Comparison of ENCODE assay signal across 1 cellular context in the genomic region with DNA sequence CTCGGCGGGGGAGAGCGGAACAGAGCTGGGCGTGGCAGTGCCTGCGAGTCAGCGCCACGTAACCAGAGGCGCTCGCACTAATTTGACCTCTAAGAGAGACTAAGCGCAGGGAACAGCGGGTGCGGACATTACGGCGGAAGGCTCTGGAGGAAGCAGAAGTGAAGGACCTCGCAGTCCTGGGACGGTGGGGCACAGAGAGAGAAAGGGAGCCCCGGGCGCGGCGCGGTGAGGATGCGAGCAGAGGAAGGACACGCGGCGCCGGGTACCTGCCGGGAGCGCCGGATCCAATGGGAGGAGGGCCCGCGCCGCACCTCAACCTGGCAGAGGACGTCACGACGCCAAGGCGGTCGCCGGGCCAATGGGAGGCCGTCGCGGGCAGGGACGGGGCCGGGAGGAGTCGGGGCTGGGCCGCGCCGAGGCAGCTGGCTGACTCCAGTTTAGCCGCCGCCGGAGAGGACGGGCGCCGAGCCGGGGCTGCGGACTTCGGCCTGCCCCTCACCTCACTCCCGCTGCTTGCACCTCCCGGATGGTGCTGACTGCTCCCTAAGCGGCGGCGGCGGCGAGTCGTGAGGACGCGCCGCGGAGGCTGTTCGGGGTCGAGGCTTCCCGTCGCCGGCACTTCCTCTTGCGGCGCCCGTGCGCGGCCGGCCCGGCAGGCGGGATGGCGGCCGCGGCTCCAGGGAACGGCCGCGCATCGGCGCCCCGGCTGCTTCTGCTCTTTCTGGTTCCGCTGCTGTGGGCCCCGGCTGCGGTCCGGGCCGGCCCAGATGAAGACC.
TF ChIP-seq lines count a peak whose summit lies in the region.

A gene with protein sequence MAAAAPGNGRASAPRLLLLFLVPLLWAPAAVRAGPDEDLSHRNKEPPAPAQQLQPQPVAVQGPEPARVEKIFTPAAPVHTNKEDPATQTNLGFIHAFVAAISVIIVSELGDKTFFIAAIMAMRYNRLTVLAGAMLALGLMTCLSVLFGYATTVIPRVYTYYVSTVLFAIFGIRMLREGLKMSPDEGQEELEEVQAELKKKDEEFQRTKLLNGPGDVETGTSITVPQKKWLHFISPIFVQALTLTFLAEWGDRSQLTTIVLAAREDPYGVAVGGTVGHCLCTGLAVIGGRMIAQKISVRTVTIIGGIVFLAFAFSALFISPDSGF (plus strand): TSS at position 429 of the 776 bp plus-strand sequence. CDS start 233 bp downstream, at position 662.

TF ChIP-seq in HepG2, 621 proteins besides CTCF, POLR2A, EP300 and RAD21 (continued from another document and continues in another):
- TF ChIP-seq, protein P1, sequence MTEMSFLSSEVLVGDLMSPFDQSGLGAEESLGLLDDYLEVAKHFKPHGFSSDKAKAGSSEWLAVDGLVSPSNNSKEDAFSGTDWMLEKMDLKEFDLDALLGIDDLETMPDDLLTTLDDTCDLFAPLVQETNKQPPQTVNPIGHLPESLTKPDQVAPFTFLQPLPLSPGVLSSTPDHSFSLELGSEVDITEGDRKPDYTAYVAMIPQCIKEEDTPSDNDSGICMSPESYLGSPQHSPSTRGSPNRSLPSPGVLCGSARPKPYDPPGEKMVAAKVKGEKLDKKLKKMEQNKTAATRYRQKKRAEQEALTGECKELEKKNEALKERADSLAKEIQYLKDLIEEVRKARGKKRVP (CRISPR knock-in tag; IDR thresholded peaks at IDR 0.05): no peak
- 0 out of 2 replicates have a peak, but pooled peaks have one; percentile 18 for TF ChIP-seq ZNF205 (CRISPR knock-in tag; IDR thresholded peaks at IDR 0.05)
- TF ChIP-seq, protein P2, sequence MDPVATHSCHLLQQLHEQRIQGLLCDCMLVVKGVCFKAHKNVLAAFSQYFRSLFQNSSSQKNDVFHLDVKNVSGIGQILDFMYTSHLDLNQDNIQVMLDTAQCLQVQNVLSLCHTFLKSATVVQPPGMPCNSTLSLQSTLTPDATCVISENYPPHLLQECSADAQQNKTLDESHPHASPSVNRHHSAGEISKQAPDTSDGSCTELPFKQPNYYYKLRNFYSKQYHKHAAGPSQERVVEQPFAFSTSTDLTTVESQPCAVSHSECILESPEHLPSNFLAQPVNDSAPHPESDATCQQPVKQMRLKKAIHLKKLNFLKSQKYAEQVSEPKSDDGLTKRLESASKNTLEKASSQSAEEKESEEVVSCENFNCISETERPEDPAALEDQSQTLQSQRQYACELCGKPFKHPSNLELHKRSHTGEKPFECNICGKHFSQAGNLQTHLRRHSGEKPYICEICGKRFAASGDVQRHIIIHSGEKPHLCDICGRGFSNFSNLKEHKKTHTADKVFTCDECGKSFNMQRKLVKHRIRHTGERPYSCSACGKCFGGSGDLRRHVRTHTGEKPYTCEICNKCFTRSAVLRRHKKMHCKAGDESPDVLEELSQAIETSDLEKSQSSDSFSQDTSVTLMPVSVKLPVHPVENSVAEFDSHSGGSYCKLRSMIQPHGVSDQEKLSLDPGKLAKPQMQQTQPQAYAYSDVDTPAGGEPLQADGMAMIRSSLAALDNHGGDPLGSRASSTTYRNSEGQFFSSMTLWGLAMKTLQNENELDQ (CRISPR knock-in tag; IDR thresholded peaks at IDR 0.05; ENCODE audit: borderline replicate concordance): no peak
- TF ChIP-seq ZZZ3 (CRISPR knock-in tag; IDR thresholded peaks at IDR 0.05; ENCODE audit: borderline replicate concordance): 0 out of 2 replicates have a peak, but pooled peaks have one; percentile 39
- TF ChIP-seq, protein P3, sequence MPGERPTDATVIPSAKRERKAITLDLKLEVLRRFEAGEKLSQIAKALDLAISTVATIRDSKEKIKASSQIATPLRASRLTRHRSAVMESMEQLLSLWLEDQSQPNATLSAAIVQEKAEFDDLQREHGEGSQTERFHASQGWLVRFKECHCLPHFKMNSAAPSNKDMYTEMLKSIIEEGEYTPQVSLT (CRISPR knock-in tag; IDR thresholded peaks at IDR 0.05; ENCODE audit: borderline replicate concordance, low read depth): peak; percentile 60; the same call in 1 of the 2 replicates
- 0 out of 2 replicates have a peak, but pooled peaks have one; percentile 43 for TF ChIP-seq RXRA (CRISPR knock-in tag; IDR thresholded peaks at IDR 0.05)
- TF ChIP-seq ZFP36 (IDR thresholded peaks at IDR 0.05; ENCODE audit: borderline replicate concordance, low read depth, low read length, partially characterized antibody): no peak
- 0 out of 2 replicates have a peak, but pooled peaks have one; percentile 75 for TF ChIP-seq MTF2 (CRISPR knock-in tag; IDR thresholded peaks at IDR 0.05; ENCODE audit: borderline replicate concordance)
- TF ChIP-seq AGO2 (optimal IDR thresholded peaks at IDR 0.05; ENCODE audit: low read depth, low read length): peak; percentile 72
- TF ChIP-seq PITX1 (CRISPR knock-in tag; IDR thresholded peaks at IDR 0.05): peak; percentile 36
- peak; percentile 90; the same call in 1 of the 2 replicates for TF ChIP-seq KLF9 (CRISPR knock-in tag; IDR thresholded peaks at IDR 0.05; ENCODE audit: low read depth)
- TF ChIP-seq LCORL (IDR thresholded peaks at IDR 0.05): no peak
- TF ChIP-seq LCORL (CRISPR knock-in tag; IDR thresholded peaks at IDR 0.05): peak; percentile 83
- no peak for TF ChIP-seq MBD4 (IDR thresholded peaks at IDR 0.05; ENCODE audit: borderline replicate concordance, low read length)
- TF ChIP-seq DMAP1 (CRISPR knock-in tag; IDR thresholded peaks at IDR 0.05): peak; percentile 93
- peak; percentile 65; the same call in 1 of the 2 replicates for TF ChIP-seq ZSCAN20 (CRISPR knock-in tag; IDR thresholded peaks at IDR 0.05; ENCODE audit: borderline replicate concordance)
- TF ChIP-seq, protein P4, sequence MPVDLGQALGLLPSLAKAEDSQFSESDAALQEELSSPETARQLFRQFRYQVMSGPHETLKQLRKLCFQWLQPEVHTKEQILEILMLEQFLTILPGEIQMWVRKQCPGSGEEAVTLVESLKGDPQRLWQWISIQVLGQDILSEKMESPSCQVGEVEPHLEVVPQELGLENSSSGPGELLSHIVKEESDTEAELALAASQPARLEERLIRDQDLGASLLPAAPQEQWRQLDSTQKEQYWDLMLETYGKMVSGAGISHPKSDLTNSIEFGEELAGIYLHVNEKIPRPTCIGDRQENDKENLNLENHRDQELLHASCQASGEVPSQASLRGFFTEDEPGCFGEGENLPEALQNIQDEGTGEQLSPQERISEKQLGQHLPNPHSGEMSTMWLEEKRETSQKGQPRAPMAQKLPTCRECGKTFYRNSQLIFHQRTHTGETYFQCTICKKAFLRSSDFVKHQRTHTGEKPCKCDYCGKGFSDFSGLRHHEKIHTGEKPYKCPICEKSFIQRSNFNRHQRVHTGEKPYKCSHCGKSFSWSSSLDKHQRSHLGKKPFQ (CRISPR knock-in tag; IDR thresholded peaks at IDR 0.05; ENCODE audit: insufficient replicate concordance): peak; percentile 72
- TF ChIP-seq ZNF317 (CRISPR knock-in tag; IDR thresholded peaks at IDR 0.05): peak; percentile 89
- no peak for TF ChIP-seq WIZ (CRISPR knock-in tag; IDR thresholded peaks at IDR 0.05)
- TF ChIP-seq FOXA3 (CRISPR knock-in tag; IDR thresholded peaks at IDR 0.05): peak; percentile 32; the same call in 1 of the 2 replicates
- peak; percentile 64; the same call in 1 of the 2 replicates for TF ChIP-seq ZNF746 (CRISPR knock-in tag; IDR thresholded peaks at IDR 0.05)
- TF ChIP-seq, protein P5, sequence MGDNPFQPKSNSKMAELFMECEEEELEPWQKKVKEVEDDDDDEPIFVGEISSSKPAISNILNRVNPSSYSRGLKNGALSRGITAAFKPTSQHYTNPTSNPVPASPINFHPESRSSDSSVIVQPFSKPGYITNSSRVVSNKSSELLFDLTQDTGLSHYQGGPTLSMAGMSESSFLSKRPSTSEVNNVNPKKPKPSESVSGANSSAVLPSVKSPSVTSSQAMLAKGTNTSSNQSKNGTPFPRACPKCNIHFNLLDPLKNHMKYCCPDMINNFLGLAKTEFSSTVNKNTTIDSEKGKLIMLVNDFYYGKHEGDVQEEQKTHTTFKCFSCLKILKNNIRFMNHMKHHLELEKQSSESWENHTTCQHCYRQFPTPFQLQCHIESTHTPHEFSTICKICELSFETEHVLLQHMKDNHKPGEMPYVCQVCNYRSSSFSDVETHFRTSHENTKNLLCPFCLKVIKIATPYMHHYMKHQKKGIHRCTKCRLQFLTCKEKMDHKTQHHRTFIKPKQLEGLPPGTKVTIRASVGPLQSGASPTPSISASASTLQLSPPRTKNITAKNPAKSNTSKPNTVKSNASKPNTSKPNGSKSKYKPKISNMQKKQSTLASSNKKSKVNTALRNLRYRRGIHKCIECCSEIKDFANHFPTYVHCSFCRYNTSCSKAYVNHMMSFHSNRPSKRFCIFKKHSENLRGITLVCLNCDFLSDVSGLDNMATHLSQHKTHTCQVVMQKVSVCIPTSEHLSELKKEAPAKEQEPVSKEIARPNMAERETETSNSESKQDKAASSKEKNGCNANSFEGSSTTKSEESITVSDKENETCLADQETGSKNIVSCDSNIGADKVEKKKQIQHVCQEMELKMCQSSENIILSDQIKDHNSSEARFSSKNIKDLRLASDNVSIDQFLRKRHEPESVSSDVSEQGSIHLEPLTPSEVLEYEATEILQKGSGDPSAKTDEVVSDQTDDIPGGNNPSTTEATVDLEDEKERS (CRISPR knock-in tag; IDR thresholded peaks at IDR 0.05): peak; percentile 88; the same call in 1 of the 2 replicates
- peak; percentile 84; the same call in 1 of the 2 replicates for TF ChIP-seq ZNF547 (CRISPR knock-in tag; IDR thresholded peaks at IDR 0.05)
- TF ChIP-seq ZNF776 (CRISPR knock-in tag; IDR thresholded peaks at IDR 0.05): peak; percentile 93
- TF ChIP-seq, protein P6, sequence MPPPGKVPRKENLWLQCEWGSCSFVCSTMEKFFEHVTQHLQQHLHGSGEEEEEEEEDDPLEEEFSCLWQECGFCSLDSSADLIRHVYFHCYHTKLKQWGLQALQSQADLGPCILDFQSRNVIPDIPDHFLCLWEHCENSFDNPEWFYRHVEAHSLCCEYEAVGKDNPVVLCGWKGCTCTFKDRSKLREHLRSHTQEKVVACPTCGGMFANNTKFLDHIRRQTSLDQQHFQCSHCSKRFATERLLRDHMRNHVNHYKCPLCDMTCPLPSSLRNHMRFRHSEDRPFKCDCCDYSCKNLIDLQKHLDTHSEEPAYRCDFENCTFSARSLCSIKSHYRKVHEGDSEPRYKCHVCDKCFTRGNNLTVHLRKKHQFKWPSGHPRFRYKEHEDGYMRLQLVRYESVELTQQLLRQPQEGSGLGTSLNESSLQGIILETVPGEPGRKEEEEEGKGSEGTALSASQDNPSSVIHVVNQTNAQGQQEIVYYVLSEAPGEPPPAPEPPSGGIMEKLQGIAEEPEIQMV (CRISPR knock-in tag; IDR thresholded peaks at IDR 0.05; ENCODE audit: low read depth): 0 out of 2 replicates have a peak, but pooled peaks have one; percentile 18
- TF ChIP-seq ZNF138 (CRISPR knock-in tag; IDR thresholded peaks at IDR 0.05; ENCODE audit: low read depth): no peak
- TF ChIP-seq, protein P7, sequence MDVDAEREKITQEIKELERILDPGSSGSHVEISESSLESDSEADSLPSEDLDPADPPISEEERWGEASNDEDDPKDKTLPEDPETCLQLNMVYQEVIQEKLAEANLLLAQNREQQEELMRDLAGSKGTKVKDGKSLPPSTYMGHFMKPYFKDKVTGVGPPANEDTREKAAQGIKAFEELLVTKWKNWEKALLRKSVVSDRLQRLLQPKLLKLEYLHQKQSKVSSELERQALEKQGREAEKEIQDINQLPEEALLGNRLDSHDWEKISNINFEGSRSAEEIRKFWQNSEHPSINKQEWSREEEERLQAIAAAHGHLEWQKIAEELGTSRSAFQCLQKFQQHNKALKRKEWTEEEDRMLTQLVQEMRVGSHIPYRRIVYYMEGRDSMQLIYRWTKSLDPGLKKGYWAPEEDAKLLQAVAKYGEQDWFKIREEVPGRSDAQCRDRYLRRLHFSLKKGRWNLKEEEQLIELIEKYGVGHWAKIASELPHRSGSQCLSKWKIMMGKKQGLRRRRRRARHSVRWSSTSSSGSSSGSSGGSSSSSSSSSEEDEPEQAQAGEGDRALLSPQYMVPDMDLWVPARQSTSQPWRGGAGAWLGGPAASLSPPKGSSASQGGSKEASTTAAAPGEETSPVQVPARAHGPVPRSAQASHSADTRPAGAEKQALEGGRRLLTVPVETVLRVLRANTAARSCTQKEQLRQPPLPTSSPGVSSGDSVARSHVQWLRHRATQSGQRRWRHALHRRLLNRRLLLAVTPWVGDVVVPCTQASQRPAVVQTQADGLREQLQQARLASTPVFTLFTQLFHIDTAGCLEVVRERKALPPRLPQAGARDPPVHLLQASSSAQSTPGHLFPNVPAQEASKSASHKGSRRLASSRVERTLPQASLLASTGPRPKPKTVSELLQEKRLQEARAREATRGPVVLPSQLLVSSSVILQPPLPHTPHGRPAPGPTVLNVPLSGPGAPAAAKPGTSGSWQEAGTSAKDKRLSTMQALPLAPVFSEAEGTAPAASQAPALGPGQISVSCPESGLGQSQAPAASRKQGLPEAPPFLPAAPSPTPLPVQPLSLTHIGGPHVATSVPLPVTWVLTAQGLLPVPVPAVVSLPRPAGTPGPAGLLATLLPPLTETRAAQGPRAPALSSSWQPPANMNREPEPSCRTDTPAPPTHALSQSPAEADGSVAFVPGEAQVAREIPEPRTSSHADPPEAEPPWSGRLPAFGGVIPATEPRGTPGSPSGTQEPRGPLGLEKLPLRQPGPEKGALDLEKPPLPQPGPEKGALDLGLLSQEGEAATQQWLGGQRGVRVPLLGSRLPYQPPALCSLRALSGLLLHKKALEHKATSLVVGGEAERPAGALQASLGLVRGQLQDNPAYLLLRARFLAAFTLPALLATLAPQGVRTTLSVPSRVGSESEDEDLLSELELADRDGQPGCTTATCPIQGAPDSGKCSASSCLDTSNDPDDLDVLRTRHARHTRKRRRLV (CRISPR knock-in tag; IDR thresholded peaks at IDR 0.05): peak; percentile 82
- 0 out of 2 replicates have a peak, but pooled peaks have one; percentile 30 for TF ChIP-seq ARID2 (CRISPR knock-in tag; IDR thresholded peaks at IDR 0.05; ENCODE audit: borderline replicate concordance)
- TF ChIP-seq, protein P8, sequence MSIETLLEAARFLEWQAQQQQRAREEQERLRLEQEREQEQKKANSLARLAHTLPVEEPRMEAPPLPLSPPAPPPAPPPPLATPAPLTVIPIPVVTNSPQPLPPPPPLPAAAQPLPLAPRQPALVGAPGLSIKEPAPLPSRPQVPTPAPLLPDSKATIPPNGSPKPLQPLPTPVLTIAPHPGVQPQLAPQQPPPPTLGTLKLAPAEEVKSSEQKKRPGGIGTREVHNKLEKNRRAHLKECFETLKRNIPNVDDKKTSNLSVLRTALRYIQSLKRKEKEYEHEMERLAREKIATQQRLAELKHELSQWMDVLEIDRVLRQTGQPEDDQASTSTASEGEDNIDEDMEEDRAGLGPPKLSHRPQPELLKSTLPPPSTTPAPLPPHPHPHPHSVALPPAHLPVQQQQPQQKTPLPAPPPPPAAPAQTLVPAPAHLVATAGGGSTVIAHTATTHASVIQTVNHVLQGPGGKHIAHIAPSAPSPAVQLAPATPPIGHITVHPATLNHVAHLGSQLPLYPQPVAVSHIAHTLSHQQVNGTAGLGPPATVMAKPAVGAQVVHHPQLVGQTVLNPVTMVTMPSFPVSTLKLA (IDR thresholded peaks at IDR 0.05): 0 out of 2 replicates have a peak, but pooled peaks have one; percentile 4
